Comparison of ENCODE assay signal across 1 cellular context in the genomic region with DNA sequence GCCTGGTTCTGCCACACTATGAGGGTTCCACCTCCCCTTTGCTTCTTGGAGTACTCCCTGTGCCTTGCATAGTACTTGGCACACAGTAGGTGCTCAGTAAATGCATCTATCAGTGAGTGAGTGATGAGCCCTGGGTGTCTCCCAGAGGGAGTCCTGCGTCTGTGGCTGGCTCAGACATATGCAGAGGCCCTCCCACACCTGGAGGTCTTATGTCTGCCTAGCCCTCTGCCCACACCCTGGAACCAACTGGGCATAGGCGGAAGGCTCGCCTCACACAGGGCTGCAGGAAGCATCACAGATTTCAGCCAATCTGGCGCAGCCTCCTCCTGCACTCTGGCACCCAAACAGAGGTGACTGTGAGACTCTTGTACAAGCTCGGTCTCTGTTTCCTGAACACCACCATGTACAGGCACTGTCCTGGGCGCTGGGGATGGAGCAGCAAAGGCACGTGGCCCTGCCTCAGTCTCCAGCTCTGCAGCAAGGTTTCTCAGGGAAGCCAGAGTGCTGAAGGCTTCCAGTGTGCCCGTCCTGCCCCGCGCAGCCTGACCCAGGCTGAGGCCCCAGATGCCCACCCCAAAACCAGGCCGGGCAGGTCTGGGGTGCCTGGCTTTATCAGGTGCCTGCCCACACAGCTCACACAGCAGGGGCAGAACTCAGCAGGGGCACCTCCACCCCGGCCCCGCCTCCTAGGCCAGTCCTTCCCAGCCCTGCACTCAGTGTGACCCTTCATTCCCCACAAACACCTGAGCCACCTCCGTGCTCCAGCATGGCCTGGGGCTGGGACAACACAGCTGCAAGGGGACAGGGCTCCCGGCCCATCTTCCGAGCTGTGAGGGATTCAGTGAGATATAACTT.
TF ChIP-seq lines count a peak whose summit lies in the region.

No MANE protein-coding gene starts in this region.

TF ChIP-seq in HEK293, 187 proteins besides CTCF, POLR2A, EP300 and RAD21 (continued from another document):
- TF ChIP-seq ZFP3 (tag by site-specific recombination; IDR thresholded peaks at IDR 0.05; ENCODE audit: low read depth): no peak
- TF ChIP-seq ZNF23 (tag by site-specific recombination; IDR thresholded peaks at IDR 0.05; ENCODE audit: borderline replicate concordance): no peak
- no peak for TF ChIP-seq ZNF544 (tag by site-specific recombination; IDR thresholded peaks at IDR 0.05)
- TF ChIP-seq, protein P1, sequence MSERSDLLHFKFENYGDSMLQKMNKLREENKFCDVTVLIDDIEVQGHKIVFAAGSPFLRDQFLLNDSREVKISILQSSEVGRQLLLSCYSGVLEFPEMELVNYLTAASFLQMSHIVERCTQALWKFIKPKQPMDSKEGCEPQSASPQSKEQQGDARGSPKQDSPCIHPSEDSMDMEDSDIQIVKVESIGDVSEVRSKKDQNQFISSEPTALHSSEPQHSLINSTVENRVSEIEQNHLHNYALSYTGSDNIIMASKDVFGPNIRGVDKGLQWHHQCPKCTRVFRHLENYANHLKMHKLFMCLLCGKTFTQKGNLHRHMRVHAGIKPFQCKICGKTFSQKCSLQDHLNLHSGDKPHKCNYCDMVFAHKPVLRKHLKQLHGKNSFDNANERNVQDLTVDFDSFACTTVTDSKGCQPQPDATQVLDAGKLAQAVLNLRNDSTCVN (tag by site-specific recombination; optimal IDR thresholded peaks at IDR 0.05): no peak
- no peak for TF ChIP-seq ZNF670 (tag by site-specific recombination; IDR thresholded peaks at IDR 0.05; ENCODE audit: low read depth)
- TF ChIP-seq EGR2 (tag by site-specific recombination; IDR thresholded peaks at IDR 0.05; ENCODE audit: low read depth): peak; percentile 50; the same call in 1 of the 2 replicates
- no peak for TF ChIP-seq ZNF2 (tag by site-specific recombination; IDR thresholded peaks at IDR 0.05)
- no peak for TF ChIP-seq ELK4 (IDR thresholded peaks at IDR 0.05; ENCODE audit: borderline replicate concordance, low read depth, low read length)
- TF ChIP-seq, protein P2, sequence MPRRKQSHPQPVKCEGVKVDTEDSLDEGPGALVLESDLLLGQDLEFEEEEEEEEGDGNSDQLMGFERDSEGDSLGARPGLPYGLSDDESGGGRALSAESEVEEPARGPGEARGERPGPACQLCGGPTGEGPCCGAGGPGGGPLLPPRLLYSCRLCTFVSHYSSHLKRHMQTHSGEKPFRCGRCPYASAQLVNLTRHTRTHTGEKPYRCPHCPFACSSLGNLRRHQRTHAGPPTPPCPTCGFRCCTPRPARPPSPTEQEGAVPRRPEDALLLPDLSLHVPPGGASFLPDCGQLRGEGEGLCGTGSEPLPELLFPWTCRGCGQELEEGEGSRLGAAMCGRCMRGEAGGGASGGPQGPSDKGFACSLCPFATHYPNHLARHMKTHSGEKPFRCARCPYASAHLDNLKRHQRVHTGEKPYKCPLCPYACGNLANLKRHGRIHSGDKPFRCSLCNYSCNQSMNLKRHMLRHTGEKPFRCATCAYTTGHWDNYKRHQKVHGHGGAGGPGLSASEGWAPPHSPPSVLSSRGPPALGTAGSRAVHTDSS (tag by site-specific recombination; IDR thresholded peaks at IDR 0.05): no peak
